ENCODE assay signal across 1 cellular context in genomic region chr1:10682449-10683365, GRCh38.
TF ChIP-seq lines count a peak whose summit lies in the region.

No MANE protein-coding gene starts in this region.

TF ChIP-seq in K562, 482 proteins besides CTCF, POLR2A, EP300 and RAD21 (continued from another document):
- 0 out of 2 replicates have a peak, but pooled peaks have one; percentile 32 for TF ChIP-seq ARID4B (CRISPR knock-in tag; IDR thresholded peaks at IDR 0.05)
